Comparison of ENCODE assay signal across 8 cellular contexts in the genomic region with DNA sequence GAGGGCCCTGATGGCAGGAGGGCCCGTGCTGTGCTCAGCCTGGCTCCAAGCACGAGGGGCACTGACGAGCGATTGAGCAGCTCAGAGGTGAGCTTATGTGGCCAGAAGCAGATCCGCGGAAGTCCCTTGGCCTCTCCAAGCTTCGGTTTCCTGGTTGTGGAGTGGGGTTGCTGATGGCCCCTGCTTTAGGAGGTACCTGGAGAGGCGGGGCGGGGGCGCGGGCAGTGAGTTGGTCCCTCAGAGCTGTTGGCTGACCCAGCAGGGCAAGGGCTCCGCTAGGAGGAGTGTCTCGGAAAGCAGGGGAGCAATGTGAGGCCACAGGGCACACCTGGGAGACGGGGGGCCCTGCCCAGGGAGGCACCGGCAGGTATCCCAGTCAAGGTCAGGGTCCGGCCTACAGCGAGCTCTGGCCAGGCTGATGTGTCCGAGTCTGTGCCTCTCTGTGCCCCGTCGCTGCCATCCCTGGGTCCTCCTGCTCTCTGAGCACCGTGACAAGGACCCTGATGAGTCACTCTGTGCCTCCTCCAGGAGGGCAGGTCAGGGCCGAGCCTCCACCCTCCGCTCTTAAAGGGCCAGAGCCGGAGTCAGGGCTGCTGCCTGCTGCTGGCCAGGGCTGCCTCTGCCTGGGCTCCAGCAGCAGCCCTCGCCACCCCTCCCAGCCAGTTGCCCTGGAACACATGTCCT. TPM values are rescaled to one million over a fixed set of nuclear protein-coding genes. Genes with fewer than 3 reads are reported as not detected.
DNase-seq lines count a peak whose midpoint lies in the region; ATAC-seq and TF ChIP-seq lines count a peak whose summit lies in the region.

No MANE protein-coding gene starts in this region.

- DNase-seq in DMS53 (lab: John Stamatoyannopoulos, UW): peak; percentile 92
- DNase-seq in MM.1S: no peak
- no peak for DNase-seq in chondrocyte (ENCODE audit: low spot score)
- DNase-seq in lung (ENCODE audit: low spot score): peak; percentile 61
- DNase-seq in stimulated activated CD4-positive, alpha-beta T cell treated with anti-CD3 and anti-CD28 coated beads, Interleukin-1b, Interleukin-23, amount 100 ng/mL, for 48 hours: no peak
- no peak for DNase-seq in NCI-H748 (lab: John Stamatoyannopoulos, UW; ENCODE audit: unreplicated experiment)
- DNase-seq in middle frontal gyrus (ENCODE audit: extremely low spot score, low spot score): no peak

- H3K4me1 ChIP-seq in MM.1S (ENCODE audit: low read length) (no peaks in the 10 kb centered on the region), lung (ENCODE audit: control insufficient read depth in 2 of 2, insufficient read depth in 2 of 2, low read length in 2 of 2) (peaks cover 0 to 4% of the 10 kb centered on the region in 2 donors)

- peaks cover 77% of the 10 kb centered on the region for H3K4me1 Mint-ChIP-seq in chondrocyte (ENCODE audit: low read depth)

- TF ChIP-seq CTCF in MM.1S (IDR thresholded peaks at IDR 0.05; ENCODE audit: low read length) (no peak), chondrocyte (IDR thresholded peaks at IDR 0.05) (no peak), lung (IDR thresholded peaks at IDR 0.05; ENCODE audit: control extremely low read depth, extremely low read depth) (no peak)

- H3K4me3 ChIP-seq in MM.1S (ENCODE audit: low read length) (peak overlapping the region; percentile 40), lung (no peak overlapping the region)

- TF ChIP-seq POLR2A in GM18505 (IDR thresholded peaks at IDR 0.05; ENCODE audit: borderline replicate concordance, extremely low read depth, insufficient read depth, insufficient read length): no peak

- no peaks in the 10 kb centered on the region for H3K79me2 ChIP-seq in MM.1S (ENCODE audit: low read length)

- peak; percentile 57 for ATAC-seq in lung (ENCODE audit: insufficient read depth, low FRiP score)
- no peak for ATAC-seq in GM18505 (IDR thresholded peaks at IDR 0.05; ENCODE audit: unreplicated experiment)

- no peaks in the 10 kb centered on the region for H3K36me3 Mint-ChIP-seq in chondrocyte (ENCODE audit: low read depth)

- no peaks in the 10 kb centered on the region for H3K9me2 ChIP-seq in MM.1S (replicated peaks; ENCODE audit: insufficient read depth, low read length)

- H3K9me3 ChIP-seq in MM.1S (replicated peaks; ENCODE audit: insufficient read depth, low read length): no peaks in the 10 kb centered on the region
- no peaks in the 10 kb centered on the region for H3K9me3 ChIP-seq in lung (ENCODE audit: control insufficient read depth in 2 of 2, insufficient read depth in 1 of 2, low read length in 1 of 2)

- H3K27ac ChIP-seq in MM.1S (ENCODE audit: low read length): no peak overlapping the region
- H3K27ac ChIP-seq in lung (ENCODE audit: low read depth in 1 of 2, low read length in 1 of 2): no peak overlapping the region

- H3K9me3 Mint-ChIP-seq in chondrocyte (ENCODE audit: low read depth): no peaks in the 10 kb centered on the region

- H3F3A ChIP-seq in MM.1S (ENCODE audit: insufficient read depth, low read length): no peaks in the 10 kb centered on the region

- WGBS in lung, 2 donors: 70 to 80% methylated on average over 25 of the region's 25 CpGs

- peak overlapping the region; percentile 60 for H3K4me2 ChIP-seq in MM.1S (ENCODE audit: low read depth, low read length)

- H3K9ac ChIP-seq in MM.1S (ENCODE audit: low read length): no peak overlapping the region

- no peaks in the 10 kb centered on the region for H4K20me1 ChIP-seq in MM.1S (ENCODE audit: insufficient read depth, low read length)

- no peaks in the 10 kb centered on the region for H3K36me3 ChIP-seq in MM.1S (replicated peaks; ENCODE audit: insufficient read depth, low read length)
- H3K36me3 ChIP-seq in lung (ENCODE audit: control insufficient read depth in 2 of 2, insufficient read depth in 2 of 2, low read length in 2 of 2): no peaks in the 10 kb centered on the region

- H3K27me3 ChIP-seq in MM.1S (replicated peaks; ENCODE audit: insufficient read depth, low read length) (peaks cover 93% of the 10 kb centered on the region), lung (ENCODE audit: control insufficient read depth, insufficient read depth) (no peaks in the 10 kb centered on the region)

- H3K4me3 Mint-ChIP-seq in chondrocyte (ENCODE audit: unreplicated experiment): peak overlapping the region; percentile 25

- H2AFZ ChIP-seq in MM.1S (ENCODE audit: low read length): peak overlapping the region; percentile 58; the same call in 1 of the 2 replicates

- H3K27me3 Mint-ChIP-seq in chondrocyte (ENCODE audit: low read depth): no peaks in the 10 kb centered on the region

- peak overlapping the region; percentile 27 for H3K27ac Mint-ChIP-seq in chondrocyte (ENCODE audit: unreplicated experiment)

RNA-seq across cellular contexts. Expression of a gene that starts 14.8 kb away (rescaled TPM):
- total RNA-seq in chondrocyte: 50.0 to 59.5 TPM (median 56.6 TPM) in 3 replicates
- 10 to 100 TPM in 1 of 2 donors, 1 to 10 TPM in 1; 7.0 to 27.5 TPM for total RNA-seq in lung
- 1 to 10 TPM; 5.8 to 6.1 TPM for polyA plus RNA-seq in lung

Comparison
In these comparisons a context has a peak if more than half of its experiments do, and no peak if none do; other contexts are left out.
1. DNase-seq: peak in DMS53 (single experiment) and lung (single experiment); none in MM.1S (single experiment), chondrocyte (single experiment), stimulated activated CD4-positive, alpha-beta T cell treated with anti-CD3 and anti-CD28 coated beads, Interleukin-1b, Interleukin-23, amount 100 ng/mL, for 48 hours (single experiment), NCI-H748 (single experiment) and middle frontal gyrus (single experiment).